ENCODE assay signal across 1 cellular context in genomic region chr5:1770443-1770802, GRCh38.
TF ChIP-seq lines count a peak whose summit lies in the region.

No MANE protein-coding gene starts in this region.

TF ChIP-seq in IMR-90, 13 proteins besides CTCF, POLR2A, EP300 and RAD21 (continued from another document):
- TF ChIP-seq, protein P1, sequence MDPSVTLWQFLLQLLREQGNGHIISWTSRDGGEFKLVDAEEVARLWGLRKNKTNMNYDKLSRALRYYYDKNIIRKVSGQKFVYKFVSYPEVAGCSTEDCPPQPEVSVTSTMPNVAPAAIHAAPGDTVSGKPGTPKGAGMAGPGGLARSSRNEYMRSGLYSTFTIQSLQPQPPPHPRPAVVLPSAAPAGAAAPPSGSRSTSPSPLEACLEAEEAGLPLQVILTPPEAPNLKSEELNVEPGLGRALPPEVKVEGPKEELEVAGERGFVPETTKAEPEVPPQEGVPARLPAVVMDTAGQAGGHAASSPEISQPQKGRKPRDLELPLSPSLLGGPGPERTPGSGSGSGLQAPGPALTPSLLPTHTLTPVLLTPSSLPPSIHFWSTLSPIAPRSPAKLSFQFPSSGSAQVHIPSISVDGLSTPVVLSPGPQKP (IDR thresholded peaks at IDR 0.05; ENCODE audit: borderline replicate concordance, low read depth, low read length): no peak
- TF ChIP-seq NFE2L2 (IDR thresholded peaks at IDR 0.05; ENCODE audit: low read depth, low read length): no peak
